Comparison of ENCODE assay signal across 21 cellular contexts in genomic region chr19:16235811-16236710, GRCh38. TPM values are rescaled to one million over a fixed set of nuclear protein-coding genes. Genes with fewer than 3 reads are reported as not detected.
A peak's percentile ranks its signal among the peaks of the same experiment; 100 is the strongest.
DNase-seq lines count a peak whose midpoint lies in the region; ATAC-seq and TF ChIP-seq lines count a peak whose summit lies in the region.
"Had no signal": no experiment of that assay in that cellular context is flagged by ENCODE, and none has a peak within 500 bp of the region (broad histone marks: within the 10 kb centered on the region; RNA-seq: fewer than 3 reads in every experiment).

No MANE protein-coding gene starts in this region.

- no peak for ATAC-seq in activated T-cell treated with anti-CD3 and anti-CD28 coated beads, Interleukin-2, amount 50 U/mL, for 72 hours (replicated peaks in 1 of 2)
- no peak for ATAC-seq in HG03095 (IDR thresholded peaks at IDR 0.05; ENCODE audit: unreplicated experiment)
- ATAC-seq in HG03139 (IDR thresholded peaks at IDR 0.05; ENCODE audit: unreplicated experiment), result no peak
- ATAC-seq: WTC11 had no signal

- CTCF ChIA-PET in RWPE1 (lab: Yijun Ruan, JAX), result no interaction called here

- TF ChIP-seq CTCF in RWPE1 (conservative IDR thresholded peaks at IDR 0.05; ENCODE audit: low read depth) (no peak), endothelial cell (IDR thresholded peaks at IDR 0.05; ENCODE audit: unreplicated experiment) (no peak), spleen (IDR thresholded peaks at IDR 0.05 in 8 of 11, conservative IDR thresholded peaks at IDR 0.05 in 3 of 11) (no peak)

- H3K9me3 ChIP-seq in spleen, result no peaks in the 10 kb centered on the region
- H3K9me3 ChIP-seq: breast epithelium, MG63, right atrium auricular region had no signal

- no peak for DNase-seq in activated T-cell treated with anti-CD3 and anti-CD28 coated beads, Interleukin-2, amount 50 U/mL, for 72 hours
- no peak for DNase-seq in activated T-cell treated with anti-CD3 and anti-CD28 coated beads for 4 hours
- no peak for DNase-seq in RWPE1 (ENCODE audit: low spot score)
- no peak for DNase-seq in endothelial cell (ENCODE audit: low spot score)
- peak; percentile 72 for DNase-seq in spleen
- DNase-seq in cerebellum (ENCODE audit: low spot score), result no peak
- DNase-seq: ACHN; activated CD8-positive, alpha-beta memory T cell treated with anti-CD3 and anti-CD28 coated beads, Interleukin-2, amount 50 U/mL, for 4 hours; kidney; MG63; midbrain; NCI-H1694; NCI-H446 treated with DMSO at 0.1 percent for 48 hours; nucleus accumbens; RPMI8226 had no signal

- no peaks in the 10 kb centered on the region for H3K27me3 ChIP-seq in spleen (replicated peaks in 1 of 7)
- H3K27me3 ChIP-seq: breast epithelium, MG63, right atrium auricular region had no signal

- no peak for TF ChIP-seq POLR2A in spleen (IDR thresholded peaks at IDR 0.05)

- peaks cover 8 to 20% of the 10 kb centered on the region in 2 donors for H3K36me3 Mint-ChIP-seq in activated T-cell treated with anti-CD3 and anti-CD28 coated beads, Interleukin-2, amount 50 U/mL, for 72 hours (ENCODE audit: insufficient read depth in 2 of 2)
- peaks cover 26% of the 10 kb centered on the region for H3K36me3 Mint-ChIP-seq in endothelial cell (ENCODE audit: low read depth, unreplicated experiment)

- H3K27me3 Mint-ChIP-seq in activated T-cell treated with anti-CD3 and anti-CD28 coated beads, Interleukin-2, amount 50 U/mL, for 72 hours (ENCODE audit: low read depth), result no peaks in the 10 kb centered on the region
- peaks cover 13% of the 10 kb centered on the region for H3K27me3 Mint-ChIP-seq in endothelial cell (ENCODE audit: unreplicated experiment)

- no peak overlapping the region for H3K4me3 Mint-ChIP-seq in activated T-cell treated with anti-CD3 and anti-CD28 coated beads, Interleukin-2, amount 50 U/mL, for 72 hours
- peak overlapping the region; percentile 40 for H3K4me3 Mint-ChIP-seq in endothelial cell (ENCODE audit: unreplicated experiment)
- H3K4me3 Mint-ChIP-seq: CD8-positive, alpha-beta memory T cell; WTC11 had no signal

- POLR2A ChIA-PET in RWPE1 (lab: Yijun Ruan, JAX; ENCODE audit: low non-redundant PET), result no interaction called here

- H3K36me3 ChIP-seq in spleen, result peaks cover 0 to 58% (median 49%) of the 10 kb centered on the region in 6 donors
- H3K36me3 ChIP-seq: breast epithelium had no signal

- H3K27ac ChIP-seq in RWPE1 (peak overlapping the region; percentile 6; the same call in 1 of the 2 replicates), spleen (peak overlapping the region in 4 of 8 donors; percentile 41 to 80 (median 78))
- H3K27ac ChIP-seq: breast epithelium, right atrium auricular region had no signal

- WGBS in spleen, 5 donors, result 74 to 88% (median 82%) methylated on average over 22 of the region's 22 CpGs

- no peak overlapping the region for H3K4me3 ChIP-seq in spleen
- H3K4me3 ChIP-seq: breast epithelium, MG63, right atrium auricular region had no signal

- intact Hi-C loops in spleen (cut with DNase I; ENCODE audit: low total_unique reads), result no loop called here

- peaks cover 0 to 42% (median 12%) of the 10 kb centered on the region in 6 donors for H3K4me1 ChIP-seq in spleen
- H3K4me1 ChIP-seq: breast epithelium, right atrium auricular region had no signal

- H3K4me1 Mint-ChIP-seq in activated T-cell treated with anti-CD3 and anti-CD28 coated beads, Interleukin-2, amount 50 U/mL, for 72 hours (ENCODE audit: low read depth), result peaks cover 12% of the 10 kb centered on the region
- H3K4me1 Mint-ChIP-seq in endothelial cell (ENCODE audit: unreplicated experiment), result peaks cover 21% of the 10 kb centered on the region
- H3K4me1 Mint-ChIP-seq: WTC11 had no signal

- peaks cover 0 to 3% of the 10 kb centered on the region in 2 donors for H3K9me3 Mint-ChIP-seq in activated T-cell treated with anti-CD3 and anti-CD28 coated beads, Interleukin-2, amount 50 U/mL, for 72 hours
- no peaks in the 10 kb centered on the region for H3K9me3 Mint-ChIP-seq in endothelial cell (ENCODE audit: unreplicated experiment)
- H3K9me3 Mint-ChIP-seq: CD8-positive, alpha-beta memory T cell; WTC11 had no signal

- H3K27ac Mint-ChIP-seq in activated T-cell treated with anti-CD3 and anti-CD28 coated beads, Interleukin-2, amount 50 U/mL, for 72 hours, result peak overlapping the region; percentile 2
- peak overlapping the region; percentile 44 for H3K27ac Mint-ChIP-seq in endothelial cell (ENCODE audit: unreplicated experiment)
- H3K27ac Mint-ChIP-seq: WTC11 had no signal

RNA-seq across cellular contexts. Expression of gene AP1M1, which starts 38.4 kb away (rescaled TPM):
- 100 to 1,000 TPM; 112 TPM for total RNA-seq in activated T-cell treated with anti-CD3 and anti-CD28 coated beads, Interleukin-2, amount 50 U/mL, for 72 hours
- 76.0 TPM for total RNA-seq in endothelial cell (ENCODE audit: unreplicated experiment)
- 10 to 100 TPM; 54.1 to 82.8 (median 67.2) TPM for total RNA-seq in spleen
- polyA plus RNA-seq in spleen, result 10 to 100 TPM; 27.9 to 39.7 (median 34.6) TPM
- 29.9 TPM for total RNA-seq in cerebellum

RNA-seq across cellular contexts. Expression of gene FAM32A, which starts 50.9 kb away (rescaled TPM):
- total RNA-seq in activated T-cell treated with anti-CD3 and anti-CD28 coated beads, Interleukin-2, amount 50 U/mL, for 72 hours, result 10 to 100 TPM; 47.0 to 49.5 TPM
- total RNA-seq in endothelial cell (ENCODE audit: unreplicated experiment), result 90.1 TPM
- total RNA-seq in spleen, result 100 to 1,000 TPM in 1 of 7 donors, 10 to 100 TPM in 6; 45.8 to 105 (median 69.1) TPM
- polyA plus RNA-seq in spleen, result 10 to 100 TPM; 60.0 to 89.5 (median 79.9) TPM
- total RNA-seq in cerebellum, result 70.4 TPM
